In the genomic region with DNA sequence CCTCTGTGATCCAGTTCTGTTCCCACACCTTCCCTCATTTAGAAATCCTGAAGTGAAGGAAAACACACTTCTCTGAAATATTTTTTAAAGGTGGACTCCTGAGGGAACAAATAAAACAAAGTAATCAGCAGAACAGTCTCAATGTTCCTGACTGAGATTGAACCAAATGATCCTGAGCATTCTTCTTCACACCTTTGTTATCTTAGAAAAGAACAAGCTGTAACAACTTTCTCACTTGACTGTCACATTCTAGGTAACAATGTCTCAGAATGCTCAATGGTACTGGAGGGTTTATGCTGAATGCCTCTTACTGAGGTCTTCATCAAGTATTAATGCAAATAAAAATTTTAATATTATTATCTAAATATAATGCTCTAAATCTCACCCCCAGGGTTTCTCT, we compare ENCODE assay signal across 1 cellular context.
TF ChIP-seq lines count a peak whose summit lies in the region.

No MANE protein-coding gene starts in this region.

TF ChIP-seq in IMR-90, 13 proteins besides CTCF, POLR2A, EP300 and RAD21:
- no peak for TF ChIP-seq USF2 (IDR thresholded peaks at IDR 0.05; ENCODE audit: low read depth, low read length)
- TF ChIP-seq NFE2L2 (IDR thresholded peaks at IDR 0.05; ENCODE audit: low read depth, low read length), result no peak
- TF ChIP-seq BHLHE40 (IDR thresholded peaks at IDR 0.05; ENCODE audit: low read depth, low read length), result no peak
- no peak for TF ChIP-seq RFX5 (IDR thresholded peaks at IDR 0.05; ENCODE audit: low read depth, low read length)
- no peak for TF ChIP-seq CEBPB (IDR thresholded peaks at IDR 0.05; ENCODE audit: low read depth, low read length)
